13 cellular contexts compared by ENCODE assay signal in genomic region chr22:35306350-35306967, GRCh38. TPM values are rescaled to one million over a fixed set of nuclear protein-coding genes. Genes with fewer than 3 reads are reported as not detected.
A peak's percentile ranks its signal among the peaks of the same experiment; 100 is the strongest.
DNase-seq lines count a peak whose midpoint lies in the region; ATAC-seq and TF ChIP-seq lines count a peak whose summit lies in the region.
"Had no signal": no experiment of that assay in that cellular context is flagged by ENCODE, and none has a peak within 500 bp of the region (broad histone marks: within the 10 kb centered on the region; RNA-seq: fewer than 3 reads in every experiment).

No MANE protein-coding gene starts in this region.

- H4K12ac ChIP-seq in trophoblast cell (ENCODE audit: low read depth, low read length), result no peak overlapping the region

- H2BK120ac ChIP-seq in trophoblast cell (ENCODE audit: insufficient read depth, low read length, poor library complexity), result no peak overlapping the region

- no peak overlapping the region for H3K4me3 ChIP-seq in DND-41 (ENCODE audit: low read depth in 1 of 2, low read length in 2 of 2)
- no peak overlapping the region for H3K4me3 ChIP-seq in Loucy (ENCODE audit: low read length, poor library complexity, severe bottlenecking)
- H3K4me3 ChIP-seq in esophagus squamous epithelium, result no peak overlapping the region
- no peak overlapping the region for H3K4me3 ChIP-seq in trophoblast cell (ENCODE audit: low read depth, low read length)
- no peak overlapping the region for H3K4me3 ChIP-seq in ovary
- H3K4me3 ChIP-seq: ascending aorta, left lung had no signal

- no peaks in the 10 kb centered on the region for H3F3A ChIP-seq in Loucy (ENCODE audit: low read depth)

- H2AFZ ChIP-seq in DND-41 (ENCODE audit: low read depth, low read length), result no peak overlapping the region
- no peak overlapping the region for H2AFZ ChIP-seq in Loucy (ENCODE audit: low read length)
- H2AFZ ChIP-seq in trophoblast cell (ENCODE audit: insufficient read depth, low read length, poor library complexity), result no peak overlapping the region

- no peak for TF ChIP-seq POLR2A in esophagus squamous epithelium (IDR thresholded peaks at IDR 0.05)
- no peak for TF ChIP-seq POLR2A in ovary (IDR thresholded peaks at IDR 0.05)

- H3K36me3 ChIP-seq in DND-41 (ENCODE audit: insufficient read depth, low read length) (no peaks in the 10 kb centered on the region), Loucy (ENCODE audit: insufficient read depth, low read length) (no peaks in the 10 kb centered on the region), esophagus squamous epithelium (peaks cover 0 to 17% (median 0%) of the 10 kb centered on the region in 3 donors), trophoblast cell (ENCODE audit: control insufficient read depth in 1 of 2, insufficient read depth in 2 of 2, low read length in 2 of 2) (peaks cover 3 to 6% of the 10 kb centered on the region in 2 experiments), ovary (no peaks in the 10 kb centered on the region)
- H3K36me3 ChIP-seq: ascending aorta had no signal

- no peaks in the 10 kb centered on the region for H3K79me1 ChIP-seq in trophoblast cell (ENCODE audit: low read length)

- peaks cover 6% of the 10 kb centered on the region for H3K4me1 ChIP-seq in DND-41 (ENCODE audit: insufficient read depth, low read length)
- peaks cover 9% of the 10 kb centered on the region for H3K4me1 ChIP-seq in Loucy (ENCODE audit: insufficient read depth, low read length, poor library complexity, severe bottlenecking)
- peaks cover 7 to 82% (median 28%) of the 10 kb centered on the region in 3 donors for H3K4me1 ChIP-seq in esophagus squamous epithelium
- H3K4me1 ChIP-seq in trophoblast cell (ENCODE audit: control insufficient read depth in 1 of 2, insufficient read depth in 2 of 2, low read length in 2 of 2), result peaks cover 16 to 22% of the 10 kb centered on the region in 2 experiments
- peaks cover 3% of the 10 kb centered on the region for H3K4me1 ChIP-seq in ovary (ENCODE audit: insufficient read depth)

- no peak overlapping the region for H2BK12ac ChIP-seq in trophoblast cell (ENCODE audit: low read length)

- no peak overlapping the region for H2AK5ac ChIP-seq in trophoblast cell (ENCODE audit: low read length)

- H4K8ac ChIP-seq in trophoblast cell (ENCODE audit: low read depth, low read length), result no peak overlapping the region

- TF ChIP-seq EP300 in ovary (IDR thresholded peaks at IDR 0.05), result no peak

- H3K14ac ChIP-seq in trophoblast cell (ENCODE audit: low read length), result no peak overlapping the region

- DNase-seq in DND-41 (no peak), esophagus squamous epithelium (lab: John Stamatoyannopoulos, UW) (no peak), trophoblast cell (no peak), ureter (ENCODE audit: low spot score) (no peak), NCI-H187 treated with DMSO at 0.1 percent for 48 hours (lab: John Stamatoyannopoulos, UW) (no peak), ovary (no peak)
- DNase-seq: activated CD4-positive, alpha-beta T cell treated with anti-CD3 and anti-CD28 coated beads for 48 hours; DMS79 treated with DMSO at 0.1 percent for 48 hours; left lung; NCI-H2171 treated with DMSO at 0.1 percent for 48 hours; stimulated activated CD4-positive, alpha-beta T cell treated with anti-CD3 and anti-CD28 coated beads, Interleukin-12 subunit alpha, Interleukin-12 subunit beta, amount 100 ng/mL, for 4 hours had no signal

- H3K9ac ChIP-seq in DND-41 (ENCODE audit: low read depth, low read length) (no peak overlapping the region), Loucy (ENCODE audit: low read depth, low read length, poor library complexity, severe bottlenecking) (no peak overlapping the region), trophoblast cell (ENCODE audit: low read length) (no peak overlapping the region)

- H3K27ac ChIP-seq in DND-41 (ENCODE audit: low read length) (no peak overlapping the region), esophagus squamous epithelium (peak overlapping the region in 3 of 4 donors; percentile 21 to 91 (median 88)), trophoblast cell (ENCODE audit: low read depth, low read length) (no peak overlapping the region), ovary (no peak overlapping the region)
- H3K27ac ChIP-seq: ascending aorta had no signal

- H3K27me3 ChIP-seq in DND-41 (ENCODE audit: insufficient read depth, low read length, poor library complexity), result no peaks in the 10 kb centered on the region
- H3K27me3 ChIP-seq in Loucy (ENCODE audit: insufficient read depth, low read length, poor library complexity, severe bottlenecking), result no peaks in the 10 kb centered on the region
- no peaks in the 10 kb centered on the region for H3K27me3 ChIP-seq in esophagus squamous epithelium
- no peaks in the 10 kb centered on the region for H3K27me3 ChIP-seq in trophoblast cell (ENCODE audit: insufficient read depth, low read length)
- H3K27me3 ChIP-seq in ovary, result no peaks in the 10 kb centered on the region
- H3K27me3 ChIP-seq: ascending aorta, left lung had no signal

- no peaks in the 10 kb centered on the region for H3K9me2 ChIP-seq in Loucy (replicated peaks; ENCODE audit: low read depth, low read length)

- TF ChIP-seq CTCF in DND-41 (IDR thresholded peaks at IDR 0.05; ENCODE audit: borderline replicate concordance, extremely low read depth, low read length, poor library complexity, severe bottlenecking) (no peak), Loucy (conservative IDR thresholded peaks at IDR 0.05; ENCODE audit: low read length) (no peak), esophagus squamous epithelium (IDR thresholded peaks at IDR 0.05) (no peak), ovary (IDR thresholded peaks at IDR 0.05) (no peak)

- H3K79me2 ChIP-seq in DND-41 (ENCODE audit: insufficient read depth, low read length) (peaks cover 11% of the 10 kb centered on the region), Loucy (ENCODE audit: insufficient read depth, low read length) (peaks cover 15% of the 10 kb centered on the region; the same call in 1 of the 2 replicates), trophoblast cell (ENCODE audit: control insufficient read depth, insufficient read depth, low read length, poor library complexity) (peaks cover 7% of the 10 kb centered on the region)

- 0 out of 3 replicates have a peak, but pooled peaks have one; percentile 35 for ATAC-seq in DND-41 (ENCODE audit: insufficient read depth, low read depth)
- ATAC-seq: left lung had no signal

- H3K23ac ChIP-seq in trophoblast cell (ENCODE audit: low read length), result no peak overlapping the region

- H3K4ac ChIP-seq in trophoblast cell (ENCODE audit: low read depth, low read length), result peak overlapping the region; percentile 23

- H3K4me2 ChIP-seq in DND-41 (ENCODE audit: insufficient read depth, low read length), result no peak overlapping the region
- peak overlapping the region; percentile 11 for H3K4me2 ChIP-seq in Loucy (ENCODE audit: low read depth, low read length, poor library complexity, severe bottlenecking)
- no peak overlapping the region for H3K4me2 ChIP-seq in trophoblast cell (ENCODE audit: low read length)

- H3K9me3 ChIP-seq in DND-41 (ENCODE audit: insufficient read depth, low read length, severe bottlenecking) (no peaks in the 10 kb centered on the region), Loucy (ENCODE audit: insufficient read depth, low read depth, low read length) (no peaks in the 10 kb centered on the region), esophagus squamous epithelium (no peaks in the 10 kb centered on the region), trophoblast cell (ENCODE audit: insufficient read depth, low read depth, low read length) (no peaks in the 10 kb centered on the region), ovary (no peaks in the 10 kb centered on the region)
- H3K9me3 ChIP-seq: ascending aorta, left lung had no signal

- H4K20me1 ChIP-seq in DND-41 (ENCODE audit: insufficient read depth, low read length), result peaks cover 7% of the 10 kb centered on the region; the same call in 1 of the 2 replicates
- peaks cover 11% of the 10 kb centered on the region for H4K20me1 ChIP-seq in Loucy (ENCODE audit: insufficient read depth, low read length, poor library complexity, severe bottlenecking)

- H2BK5ac ChIP-seq in trophoblast cell (ENCODE audit: low read depth, low read length, poor library complexity), result no peak overlapping the region

- no peak overlapping the region for H3K18ac ChIP-seq in trophoblast cell (ENCODE audit: low read length)

- no peak overlapping the region for H4K91ac ChIP-seq in trophoblast cell (ENCODE audit: low read depth, low read length)

- WGBS in esophagus squamous epithelium, 2 donors, result 44 to 51% methylated on average over 3 to 4 of the region's 4 CpGs
- WGBS in trophoblast cell (ENCODE audit: extremely low coverage, insufficient coverage, insufficient read length), result no CpG with 5 or more reads among the region's 4 CpGs
- 45 to 53% (median 46%) methylated on average over 4 of the region's 4 CpGs for WGBS in ovary, 3 donors

- intact Hi-C loops in esophagus squamous epithelium (cut with DNase I), result no loop called here
- intact Hi-C loops in ovary (cut with DNase I), result no loop called here

RNA-seq across cellular contexts. Expression of gene TOM1, which starts 6.8 kb away (rescaled TPM):
- total RNA-seq in esophagus squamous epithelium, result 100 to 1,000 TPM in 2 of 4 donors, 10 to 100 TPM in 2; 72.1 to 145 (median 106) TPM
- 41.6 and 45.0 TPM in 2 replicates for polyA plus RNA-seq in trophoblast cell (2013)
- total RNA-seq in ureter, result 36.9 TPM
- 10 to 100 TPM; 35.1 to 48.9 (median 41.9) TPM for total RNA-seq in ovary
- polyA plus RNA-seq in ovary, result 10 to 100 TPM; 16.9 to 31.0 TPM

RNA-seq across cellular contexts. Expression of gene HMGXB4, which starts 49.2 kb away (rescaled TPM):
- total RNA-seq in esophagus squamous epithelium (10 to 100 TPM; 10.2 to 20.1 (median 13.5) TPM), ureter (21.9 TPM), ovary (10 to 100 TPM; 15.9 to 23.9 (median 20.9) TPM)
- 22.9 and 23.8 TPM in 2 replicates for polyA plus RNA-seq in trophoblast cell (2013)
- polyA plus RNA-seq in ovary, result 10 to 100 TPM; 14.8 to 18.5 TPM

Comparison
In these comparisons a context has a peak if more than half of its experiments do, and no peak if none do; other contexts are left out.
1. H3K27ac ChIP-seq: peak in esophagus squamous epithelium (3 of 4); none in DND-41 (single experiment), trophoblast cell (single experiment) and ovary (0 of 2).